ENCODE assay signal across 20 cellular contexts in the genomic region with DNA sequence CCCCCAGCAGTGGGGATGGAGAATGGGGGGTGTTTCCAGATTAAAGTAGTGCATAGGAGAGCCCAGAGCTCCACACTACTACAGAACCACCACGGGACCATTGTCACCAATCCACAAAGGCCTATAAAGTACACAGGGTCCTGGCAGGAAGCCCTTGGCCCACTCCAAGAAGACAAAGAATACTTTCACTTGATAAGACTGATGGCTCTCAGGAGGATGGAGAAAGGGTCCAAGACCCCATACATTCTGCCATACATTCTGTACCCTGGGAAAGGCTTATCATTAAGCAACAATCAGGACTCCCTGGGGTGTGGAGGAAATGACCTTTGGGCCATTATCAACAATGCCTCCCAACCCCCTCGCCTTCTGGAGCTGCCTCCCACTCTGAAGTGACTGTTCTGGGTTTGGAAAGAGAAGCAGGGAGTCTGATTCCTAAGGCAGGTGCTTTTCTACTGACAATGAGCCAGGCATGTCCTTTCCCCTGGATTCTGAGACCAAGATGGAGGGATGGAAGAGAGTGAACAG.
A peak's percentile ranks its signal among the peaks of the same experiment; 100 is the strongest.
DNase-seq lines count a peak whose midpoint lies in the region; ATAC-seq and TF ChIP-seq lines count a peak whose summit lies in the region.
"Had no signal": no experiment of that assay in that cellular context is flagged by ENCODE, and none has a peak within 500 bp of the region (broad histone marks: within the 10 kb centered on the region; RNA-seq: fewer than 3 reads in every experiment).

No MANE protein-coding gene starts in this region.

- CTCF ChIA-PET in activated CD8-positive, alpha-beta memory T cell treated with anti-CD3 and anti-CD28 coated beads, Interleukin-2, amount 10 ng/mL, durations not matched to agents 7 days and 5 days (lab: Charles Lee) = interaction anchor here (0.9 kb wide), 1 partner anchor 11 kb away, joined by 4 read pairs; no protein-coding TSS in a partner anchor
- CTCF ChIA-PET in WTC11 (lab: Charles Lee) = interaction anchor here (1.0 to 5.6 kb wide), 3 partner anchors 95 to 617 kb away, joined by 3 to 46 read pairs (median 3); partner anchors contain the start of gene EHD3

- H3K36me3 Mint-ChIP-seq in activated CD8-positive, alpha-beta memory T cell treated with anti-CD3 and anti-CD28 coated beads, Interleukin-2, amount 10 ng/mL, durations not matched to agents 7 days and 5 days = peaks cover 2% of the 10 kb centered on the region
- H3K36me3 Mint-ChIP-seq in WTC11 = no peaks in the 10 kb centered on the region
- H3K36me3 Mint-ChIP-seq in nephron progenitor cell (ENCODE audit: low read depth) = no peaks in the 10 kb centered on the region
- H3K36me3 Mint-ChIP-seq in stimulated activated memory B cell treated with anti-CD40 and anti-IgM and Interleukin-4, amounts not matched to agents 10 μg/mL and 1 μg/mL and 100 μg/mL, for 72 hours = no peaks in the 10 kb centered on the region
- no peaks in the 10 kb centered on the region for H3K36me3 Mint-ChIP-seq in CD14-positive monocyte
- H3K36me3 Mint-ChIP-seq: CD4-positive, CD25-positive, alpha-beta regulatory T cell; CD8-positive, alpha-beta memory T cell had no signal

- no peak for ATAC-seq in activated CD8-positive, alpha-beta memory T cell treated with anti-CD3 and anti-CD28 coated beads, Interleukin-2, amount 10 ng/mL, durations not matched to agents 7 days and 5 days
- ATAC-seq in WTC11 = no peak
- ATAC-seq in stimulated activated memory B cell treated with anti-CD40 and anti-IgM and Interleukin-4, amounts not matched to agents 10 μg/mL and 1 μg/mL and 100 μg/mL, for 72 hours = no peak
- ATAC-seq: GM12878, HepG2 had no signal

- H3K27ac Mint-ChIP-seq in activated CD8-positive, alpha-beta memory T cell treated with anti-CD3 and anti-CD28 coated beads, Interleukin-2, amount 10 ng/mL, durations not matched to agents 7 days and 5 days = no peak overlapping the region
- H3K27ac Mint-ChIP-seq in WTC11 = peak overlapping the region; percentile 52; the same call in 1 of the 2 replicates
- peak overlapping the region; percentile 26 for H3K27ac Mint-ChIP-seq in nephron progenitor cell
- peak overlapping the region; percentile 17 for H3K27ac Mint-ChIP-seq in stimulated activated memory B cell treated with anti-CD40 and anti-IgM and Interleukin-4, amounts not matched to agents 10 μg/mL and 1 μg/mL and 100 μg/mL, for 72 hours
- H3K27ac Mint-ChIP-seq in CD14-positive monocyte = no peak overlapping the region
- H3K27ac Mint-ChIP-seq: B cell; CD4-positive, CD25-positive, alpha-beta regulatory T cell had no signal

- TF ChIP-seq CTCF in WTC11 (IDR thresholded peaks at IDR 0.05) = no peak
- no peak for TF ChIP-seq CTCF in nephron progenitor cell (IDR thresholded peaks at IDR 0.05)
- TF ChIP-seq CTCF in CD14-positive monocyte (IDR thresholded peaks at IDR 0.05) = no peak

- no peaks in the 10 kb centered on the region for H3K9me3 Mint-ChIP-seq in activated CD8-positive, alpha-beta memory T cell treated with anti-CD3 and anti-CD28 coated beads, Interleukin-2, amount 10 ng/mL, durations not matched to agents 7 days and 5 days (ENCODE audit: low read depth)
- no peaks in the 10 kb centered on the region for H3K9me3 Mint-ChIP-seq in WTC11
- H3K9me3 Mint-ChIP-seq in nephron progenitor cell = no peaks in the 10 kb centered on the region
- no peaks in the 10 kb centered on the region for H3K9me3 Mint-ChIP-seq in stimulated activated memory B cell treated with anti-CD40 and anti-IgM and Interleukin-4, amounts not matched to agents 10 μg/mL and 1 μg/mL and 100 μg/mL, for 72 hours
- H3K9me3 Mint-ChIP-seq in CD14-positive monocyte = no peaks in the 10 kb centered on the region
- H3K9me3 Mint-ChIP-seq: CD4-positive, CD25-positive, alpha-beta regulatory T cell; CD8-positive, alpha-beta memory T cell had no signal

- peaks cover 12% of the 10 kb centered on the region for H3K4me1 Mint-ChIP-seq in activated CD8-positive, alpha-beta memory T cell treated with anti-CD3 and anti-CD28 coated beads, Interleukin-2, amount 10 ng/mL, durations not matched to agents 7 days and 5 days
- H3K4me1 Mint-ChIP-seq in WTC11 (peaks cover 20% of the 10 kb centered on the region), nephron progenitor cell (peaks cover 29% of the 10 kb centered on the region), CD14-positive monocyte (peaks cover 18% of the 10 kb centered on the region)
- H3K4me1 Mint-ChIP-seq in stimulated activated memory B cell treated with anti-CD40 and anti-IgM and Interleukin-4, amounts not matched to agents 10 μg/mL and 1 μg/mL and 100 μg/mL, for 72 hours = peaks cover 20% of the 10 kb centered on the region

- peak; percentile 24 for DNase-seq in activated CD8-positive, alpha-beta memory T cell treated with anti-CD3 and anti-CD28 coated beads for 24 hours
- DNase-seq in activated CD8-positive, alpha-beta memory T cell treated with anti-CD3 and anti-CD28 coated beads, Interleukin-2, amount 10 ng/mL, durations not matched to agents 7 days and 5 days = no peak
- no peak for DNase-seq in WTC11 (ENCODE audit: low spot score)
- DNase-seq in nephron progenitor cell = no peak
- no peak for DNase-seq in posterior vena cava (ENCODE audit: low spot score)
- DNase-seq in CD14-positive monocyte (ENCODE audit: low spot score) = no peak
- no peak for DNase-seq in A172 (ENCODE audit: low spot score)
- DNase-seq: 8988T; CD4-positive, CD25-positive, alpha-beta regulatory T cell; CD8-positive, alpha-beta memory T cell; COR-L47; DMS 273 treated with DMSO at 0.1 percent for 48 hours; DMS53; DND-41; EL; GM23248 had no signal

- POLR2A ChIA-PET in WTC11 (lab: Charles Lee) = no interaction called here

- H3K27me3 Mint-ChIP-seq in activated CD8-positive, alpha-beta memory T cell treated with anti-CD3 and anti-CD28 coated beads, Interleukin-2, amount 10 ng/mL, durations not matched to agents 7 days and 5 days = peaks cover 10% of the 10 kb centered on the region
- no peaks in the 10 kb centered on the region for H3K27me3 Mint-ChIP-seq in WTC11 (ENCODE audit: low read depth)
- H3K27me3 Mint-ChIP-seq in nephron progenitor cell (ENCODE audit: low read depth, poor library complexity) = peaks cover 35% of the 10 kb centered on the region
- no peaks in the 10 kb centered on the region for H3K27me3 Mint-ChIP-seq in stimulated activated memory B cell treated with anti-CD40 and anti-IgM and Interleukin-4, amounts not matched to agents 10 μg/mL and 1 μg/mL and 100 μg/mL, for 72 hours
- peaks cover 0 to 2% (median 1%) of the 10 kb centered on the region in 3 donors for H3K27me3 Mint-ChIP-seq in CD14-positive monocyte (ENCODE audit: low read depth in 3 of 3)
- H3K27me3 Mint-ChIP-seq: B cell; CD4-positive, CD25-positive, alpha-beta regulatory T cell had no signal

- intact Hi-C loops in posterior vena cava (cut with DNase I) = no loop called here
- intact Hi-C loops in CD14-positive monocyte (cut with micrococcal nuclease) = no loop called here

- no peak overlapping the region for H3K4me3 Mint-ChIP-seq in activated CD8-positive, alpha-beta memory T cell treated with anti-CD3 and anti-CD28 coated beads, Interleukin-2, amount 10 ng/mL, durations not matched to agents 7 days and 5 days
- no peak overlapping the region for H3K4me3 Mint-ChIP-seq in WTC11
- no peak overlapping the region for H3K4me3 Mint-ChIP-seq in nephron progenitor cell
- H3K4me3 Mint-ChIP-seq in stimulated activated memory B cell treated with anti-CD40 and anti-IgM and Interleukin-4, amounts not matched to agents 10 μg/mL and 1 μg/mL and 100 μg/mL, for 72 hours = no peak overlapping the region
- H3K4me3 Mint-ChIP-seq in CD14-positive monocyte = no peak overlapping the region
- H3K4me3 Mint-ChIP-seq: B cell; CD4-positive, CD25-positive, alpha-beta regulatory T cell; CD8-positive, alpha-beta memory T cell had no signal

TF ChIP-seq in WTC11, 78 proteins besides CTCF, POLR2A, EP300 and RAD21 (continues in another document):
- no peak for TF ChIP-seq ZNF219 (CRISPR knock-in tag; IDR thresholded peaks at IDR 0.05; ENCODE audit: borderline replicate concordance)
- TF ChIP-seq GTF2I (CRISPR knock-in tag; conservative IDR thresholded peaks at IDR 0.05) = no peak
- TF ChIP-seq NFE2L1 (CRISPR knock-in tag; IDR thresholded peaks at IDR 0.05) = no peak
- TF ChIP-seq ZNF281 (CRISPR knock-in tag; IDR thresholded peaks at IDR 0.05) = no peak
- no peak for TF ChIP-seq ATF1 (CRISPR knock-in tag; IDR thresholded peaks at IDR 0.05)
- no peak for TF ChIP-seq ELF4 (CRISPR knock-in tag; IDR thresholded peaks at IDR 0.05; ENCODE audit: low read depth)
- TF ChIP-seq EMX1 (CRISPR knock-in tag; IDR thresholded peaks at IDR 0.05) = no peak
- TF ChIP-seq ZBTB43 (CRISPR knock-in tag; IDR thresholded peaks at IDR 0.05) = no peak
- no peak for TF ChIP-seq GABPB1 (CRISPR knock-in tag; IDR thresholded peaks at IDR 0.05)

Comparison
In these comparisons a context has a peak if more than half of its experiments do, and no peak if none do; other contexts are left out.
1. H3K27ac Mint-ChIP-seq: peak in WTC11 (single experiment), nephron progenitor cell (single experiment) and stimulated activated memory B cell treated with anti-CD40 and anti-IgM and Interleukin-4, amounts not matched to agents 10 μg/mL and 1 μg/mL and 100 μg/mL, for 72 hours (single experiment); none in activated CD8-positive, alpha-beta memory T cell treated with anti-CD3 and anti-CD28 coated beads, Interleukin-2, amount 10 ng/mL, durations not matched to agents 7 days and 5 days (single experiment) and CD14-positive monocyte (0 of 7).